In genomic region chr19:28585796-28586195, GRCh38 we compare ENCODE assay signal across 19 cellular contexts.
"Had no signal": no experiment of that assay in that cellular context is flagged by ENCODE, and none has a peak within 500 bp of the region (broad histone marks: within the 10 kb centered on the region; RNA-seq: fewer than 3 reads in every experiment).

No MANE protein-coding gene starts in this region.

- H3K4me2 ChIP-seq: SK-N-SH had no signal

- H3K36me3 Mint-ChIP-seq: T-cell had no signal

- H3K27me3 Mint-ChIP-seq: T-cell had no signal

- H3K9ac ChIP-seq: SK-N-SH had no signal

- H3K9me3 ChIP-seq: SK-N-SH had no signal

- DNase-seq: Kasumi-1, KG1, MM.1S, NCI-H1092 treated with DMSO at 0.1 percent for 48 hours, NCI-H1436 treated with DMSO at 0.1 percent for 48 hours, NCI-H1694, NCI-H187 treated with DMSO at 0.1 percent for 48 hours, NCI-H2029 treated with DMSO at 0.1 percent for 48 hours, NCI-H2227 treated with DMSO at 0.1 percent for 48 hours, NCI-H524, NCI-H69, NCI-H774, PC-3, SHP77, SK-N-SH, SW 1271, T-cell had no signal

- H3K4me3 Mint-ChIP-seq: T-cell had no signal

- H3K27ac ChIP-seq: RWPE1 had no signal

- ATAC-seq: Panc1, PC-3, T-cell had no signal

- H3K27ac Mint-ChIP-seq: T-cell had no signal

- H3K9me3 Mint-ChIP-seq: T-cell had no signal
